9 cellular contexts compared by ENCODE assay signal in the genomic region with DNA sequence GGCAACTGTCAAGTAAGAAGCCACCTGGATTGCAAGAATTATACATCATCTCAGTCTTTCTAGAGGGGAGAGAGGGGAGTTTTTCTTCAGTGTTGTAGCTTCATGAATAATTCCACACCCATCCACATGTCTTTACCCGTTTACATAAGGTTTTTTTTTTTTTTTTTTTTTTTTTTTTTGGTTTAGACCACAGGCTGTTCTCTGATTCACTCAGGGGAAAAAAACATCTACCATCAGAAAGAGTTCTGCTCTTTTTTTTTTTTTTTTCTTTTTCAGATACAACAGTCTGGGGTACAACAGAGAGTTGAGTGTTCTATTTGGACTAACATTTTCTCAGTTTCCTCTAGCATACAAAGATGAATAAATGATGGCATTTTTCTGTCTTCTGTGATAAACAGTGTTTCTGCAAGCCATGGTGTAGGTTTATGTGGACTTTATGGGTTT.
DNase-seq lines count a peak whose midpoint lies in the region; ATAC-seq and TF ChIP-seq lines count a peak whose summit lies in the region.
"Had no signal": no experiment of that assay in that cellular context is flagged by ENCODE, and none has a peak within 500 bp of the region (broad histone marks: within the 10 kb centered on the region; RNA-seq: fewer than 3 reads in every experiment).

No MANE protein-coding gene starts in this region.

- no peaks in the 10 kb centered on the region for H3K36me3 ChIP-seq in GM06990 (ENCODE audit: control insufficient read depth, insufficient read depth, low read length)

- no peak for TF ChIP-seq POLR2A in GM18505 (IDR thresholded peaks at IDR 0.05; ENCODE audit: borderline replicate concordance, extremely low read depth, insufficient read depth, insufficient read length)

- CTCF ChIA-PET in RWPE1 (lab: Yijun Ruan, JAX) = interaction anchor here (0.6 to 1.5 kb wide), 5 partner anchors 84 to 212 kb away, joined by 3 to 6 read pairs (median 4); no protein-coding TSS in a partner anchor

- no peak for TF ChIP-seq CTCF in GM06990 (IDR thresholded peaks at IDR 0.05; ENCODE audit: insufficient read depth, low read length, poor library complexity, severe bottlenecking)
- TF ChIP-seq CTCF in RWPE1 (conservative IDR thresholded peaks at IDR 0.05; ENCODE audit: low read depth) = no peak

- no peak overlapping the region for H3K4me3 ChIP-seq in GM06990 (replicated peaks; ENCODE audit: low read depth, low read length)

- no peak overlapping the region for H3K27ac ChIP-seq in RWPE1

- peak; percentile 24 for ATAC-seq in GM21515 (IDR thresholded peaks at IDR 0.05; ENCODE audit: unreplicated experiment)
- no peak for ATAC-seq in GM18505 (IDR thresholded peaks at IDR 0.05; ENCODE audit: unreplicated experiment)

- H3K27me3 ChIP-seq in GM06990 (replicated peaks; ENCODE audit: control insufficient read depth, insufficient read depth, low read length) = no peaks in the 10 kb centered on the region

- DNase-seq in GM06990 (ENCODE audit: extremely low read depth, insufficient read length) = peak; percentile 53
- DNase-seq in RWPE1 (ENCODE audit: low spot score) = peak; percentile 68
- peak; percentile 88 for DNase-seq in foreskin melanocyte
- DNase-seq in effector CD4-positive, alpha-beta T cell = no peak
- DNase-seq in NCI-H146 (lab: John Stamatoyannopoulos, UW) = no peak
- no peak for DNase-seq in hypothalamus (lab: John Stamatoyannopoulos, UW)
- DNase-seq: naive B cell had no signal

- POLR2A ChIA-PET in RWPE1 (lab: Yijun Ruan, JAX; ENCODE audit: low non-redundant PET) = interaction anchor here (0.5 kb wide), 1 partner anchor 252 kb away, joined by 3 read pairs; no protein-coding TSS in a partner anchor

Comparison
In these comparisons a context has a peak if more than half of its experiments do, and no peak if none do; other contexts are left out.
1. DNase-seq: peak in GM06990 (single experiment), RWPE1 (single experiment) and foreskin melanocyte (single experiment); none in effector CD4-positive, alpha-beta T cell (single experiment), NCI-H146 (single experiment) and hypothalamus (0 of 51).